10 cellular contexts compared by ENCODE assay signal in the genomic region with DNA sequence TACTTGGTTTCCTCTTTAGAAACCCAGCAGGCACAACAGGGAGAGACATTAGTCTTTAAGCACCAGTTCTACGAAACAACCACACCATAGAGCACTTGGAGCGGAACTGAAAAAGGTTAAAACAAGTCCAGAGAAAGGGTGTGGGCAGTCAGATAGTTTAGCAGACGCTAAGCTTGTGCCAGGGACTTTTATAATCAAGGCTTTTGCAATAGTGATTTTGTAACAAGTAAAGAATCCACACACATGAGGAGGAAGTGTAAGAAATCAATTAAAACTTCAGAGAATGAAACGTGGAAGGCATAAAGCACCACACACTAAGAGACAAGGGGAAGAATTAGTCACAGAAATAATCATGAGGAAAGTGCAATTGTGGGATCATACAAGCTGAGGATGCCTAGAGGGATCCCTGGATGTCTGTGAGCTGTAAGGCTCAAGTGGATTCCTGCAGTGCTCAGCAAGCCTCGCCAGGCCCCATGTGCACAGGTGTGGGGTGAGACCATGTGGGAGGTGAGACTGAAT. TPM values are rescaled to one million over a fixed set of nuclear protein-coding genes. Genes with fewer than 3 reads are reported as not detected.
DNase-seq lines count a peak whose midpoint lies in the region; ATAC-seq and TF ChIP-seq lines count a peak whose summit lies in the region.
"Had no signal": no experiment of that assay in that cellular context is flagged by ENCODE, and none has a peak within 500 bp of the region (broad histone marks: within the 10 kb centered on the region; RNA-seq: fewer than 3 reads in every experiment).

No MANE protein-coding gene starts in this region.

- H3K4me3 ChIP-seq in left ventricle myocardium inferior = no peak overlapping the region
- H3K4me3 ChIP-seq in suprapubic skin = no peak overlapping the region

- CTCF ChIA-PET in WTC11 (lab: Charles Lee) = interaction anchor here (0.6 to 1.4 kb wide), 3 partner anchors 47 to 339 kb away, joined by 5 to 7 read pairs (median 6); no protein-coding TSS in a partner anchor
- CTCF ChIA-PET in activated CD4-positive, alpha-beta memory T cell treated with anti-CD3 and anti-CD28 coated beads, Interleukin-2, amount 10 ng/mL, durations not matched to agents 7 days and 5 days (lab: Charles Lee) = no interaction called here

- TF ChIP-seq CTCF in WTC11 (IDR thresholded peaks at IDR 0.05) (no peak), left ventricle myocardium inferior (IDR thresholded peaks at IDR 0.05; ENCODE audit: borderline replicate concordance) (no peak), suprapubic skin (IDR thresholded peaks at IDR 0.05) (no peak)

- no peaks in the 10 kb centered on the region for H3K36me3 ChIP-seq in left ventricle myocardium inferior
- H3K36me3 ChIP-seq in suprapubic skin = no peaks in the 10 kb centered on the region

- no peaks in the 10 kb centered on the region for H3K9me3 ChIP-seq in left ventricle myocardium inferior (replicated peaks)
- no peaks in the 10 kb centered on the region for H3K9me3 ChIP-seq in suprapubic skin

- H3K9me3 Mint-ChIP-seq in WTC11 = peaks cover 3% of the 10 kb centered on the region
- H3K9me3 Mint-ChIP-seq in activated CD4-positive, alpha-beta memory T cell treated with anti-CD3 and anti-CD28 coated beads, Interleukin-2, amount 10 ng/mL, durations not matched to agents 7 days and 5 days = no peaks in the 10 kb centered on the region

- no peak for TF ChIP-seq POLR2A in suprapubic skin (IDR thresholded peaks at IDR 0.05)

- H3K36me3 Mint-ChIP-seq in WTC11 = peaks cover 2% of the 10 kb centered on the region; the same call in 1 of the 2 replicates
- H3K36me3 Mint-ChIP-seq in activated CD4-positive, alpha-beta memory T cell treated with anti-CD3 and anti-CD28 coated beads, Interleukin-2, amount 10 ng/mL, durations not matched to agents 7 days and 5 days (ENCODE audit: low read depth) = no peaks in the 10 kb centered on the region

- H3K4me3 Mint-ChIP-seq in WTC11 = no peak overlapping the region
- H3K4me3 Mint-ChIP-seq in activated CD4-positive, alpha-beta memory T cell treated with anti-CD3 and anti-CD28 coated beads, Interleukin-2, amount 10 ng/mL, durations not matched to agents 7 days and 5 days = no peak overlapping the region

- DNase-seq in WTC11 (ENCODE audit: low spot score) (no peak), left ventricle myocardium inferior (no peak), suprapubic skin (ENCODE audit: low spot score in 2 of 2) (no peak), DMS153 (lab: John Stamatoyannopoulos, UW) (no peak), NCI-H526 treated with DMSO at 0.1 percent for 48 hours (lab: John Stamatoyannopoulos, UW) (no peak)
- no peak for DNase-seq in activated CD4-positive, alpha-beta memory T cell treated with anti-CD3 and anti-CD28 coated beads, Interleukin-2, amount 10 ng/mL, durations not matched to agents 7 days and 5 days
- DNase-seq: activated CD8-positive, alpha-beta memory T cell treated with anti-CD3 and anti-CD28 coated beads, Interleukin-2, amount 50 U/mL, for 48 hours; NCI-H187 treated with DMSO at 0.1 percent for 48 hours had no signal

- peaks cover 81% of the 10 kb centered on the region for H3K27me3 Mint-ChIP-seq in WTC11 (ENCODE audit: low read depth)
- peaks cover 28% of the 10 kb centered on the region for H3K27me3 Mint-ChIP-seq in activated CD4-positive, alpha-beta memory T cell treated with anti-CD3 and anti-CD28 coated beads, Interleukin-2, amount 10 ng/mL, durations not matched to agents 7 days and 5 days

- H3K27ac Mint-ChIP-seq in WTC11 = no peak overlapping the region
- H3K27ac Mint-ChIP-seq in activated CD4-positive, alpha-beta memory T cell treated with anti-CD3 and anti-CD28 coated beads, Interleukin-2, amount 10 ng/mL, durations not matched to agents 7 days and 5 days = no peak overlapping the region

- H3K27ac ChIP-seq in left ventricle myocardium inferior (replicated peaks) (peak overlapping the region; percentile 48), suprapubic skin (peak overlapping the region; percentile 62)

- H3K27me3 ChIP-seq in left ventricle myocardium inferior (ENCODE audit: low read depth) = peaks cover 7% of the 10 kb centered on the region
- no peaks in the 10 kb centered on the region for H3K27me3 ChIP-seq in suprapubic skin

- H3K4me1 Mint-ChIP-seq in WTC11 = peaks cover 14% of the 10 kb centered on the region
- no peaks in the 10 kb centered on the region for H3K4me1 Mint-ChIP-seq in activated CD4-positive, alpha-beta memory T cell treated with anti-CD3 and anti-CD28 coated beads, Interleukin-2, amount 10 ng/mL, durations not matched to agents 7 days and 5 days

- intact Hi-C loops in left ventricle myocardium inferior (cut with micrococcal nuclease) = no loop called here

- POLR2A ChIA-PET in WTC11 (lab: Charles Lee) = no interaction called here
- POLR2A ChIA-PET in activated CD4-positive, alpha-beta memory T cell treated with anti-CD3 and anti-CD28 coated beads, Interleukin-2, amount 10 ng/mL, durations not matched to agents 7 days and 5 days (lab: Charles Lee) = no interaction called here

- H3K4me1 ChIP-seq in left ventricle myocardium inferior = peaks cover 14% of the 10 kb centered on the region
- peaks cover 55% of the 10 kb centered on the region for H3K4me1 ChIP-seq in suprapubic skin

- ATAC-seq in HG03520 (IDR thresholded peaks at IDR 0.05; ENCODE audit: unreplicated experiment) (peak; percentile 51), WTC11 (peak; percentile 48), GM19463 (IDR thresholded peaks at IDR 0.05; ENCODE audit: unreplicated experiment) (no peak)

- no peak for TF ChIP-seq EP300 in suprapubic skin (IDR thresholded peaks at IDR 0.05)

- WGBS in suprapubic skin = 19% methylated on average over 5 of the region's 5 CpGs

TF ChIP-seq in WTC11, 78 proteins besides CTCF, POLR2A, EP300 and RAD21 (continues in another document):
- no peak for TF ChIP-seq NFATC4 (CRISPR knock-in tag; IDR thresholded peaks at IDR 0.05)
- TF ChIP-seq RELA (CRISPR knock-in tag; IDR thresholded peaks at IDR 0.05; ENCODE audit: borderline replicate concordance) = no peak
- TF ChIP-seq ZNF317 (CRISPR knock-in tag; IDR thresholded peaks at IDR 0.05; ENCODE audit: borderline replicate concordance, low read depth) = no peak
- no peak for TF ChIP-seq ESRRA (CRISPR knock-in tag; IDR thresholded peaks at IDR 0.05; ENCODE audit: borderline replicate concordance)
- TF ChIP-seq SOX15 (CRISPR knock-in tag; IDR thresholded peaks at IDR 0.05) = no peak
- TF ChIP-seq, protein P1, sequence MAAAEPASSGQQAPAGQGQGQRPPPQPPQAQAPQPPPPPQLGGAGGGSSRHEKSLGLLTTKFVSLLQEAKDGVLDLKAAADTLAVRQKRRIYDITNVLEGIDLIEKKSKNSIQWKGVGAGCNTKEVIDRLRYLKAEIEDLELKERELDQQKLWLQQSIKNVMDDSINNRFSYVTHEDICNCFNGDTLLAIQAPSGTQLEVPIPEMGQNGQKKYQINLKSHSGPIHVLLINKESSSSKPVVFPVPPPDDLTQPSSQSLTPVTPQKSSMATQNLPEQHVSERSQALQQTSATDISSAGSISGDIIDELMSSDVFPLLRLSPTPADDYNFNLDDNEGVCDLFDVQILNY (CRISPR knock-in tag; IDR thresholded peaks at IDR 0.05) = no peak
- no peak for TF ChIP-seq ZNF219 (CRISPR knock-in tag; IDR thresholded peaks at IDR 0.05; ENCODE audit: borderline replicate concordance)
- TF ChIP-seq NR2C2 (CRISPR knock-in tag; IDR thresholded peaks at IDR 0.05) = no peak
- TF ChIP-seq GRHL2 (CRISPR knock-in tag; IDR thresholded peaks at IDR 0.05; ENCODE audit: insufficient replicate concordance, severe bottlenecking) = no peak
- TF ChIP-seq SMAD4 (CRISPR knock-in tag; IDR thresholded peaks at IDR 0.05) = no peak
- no peak for TF ChIP-seq CBFB (CRISPR knock-in tag; IDR thresholded peaks at IDR 0.05; ENCODE audit: low read depth)
- TF ChIP-seq, protein P2, sequence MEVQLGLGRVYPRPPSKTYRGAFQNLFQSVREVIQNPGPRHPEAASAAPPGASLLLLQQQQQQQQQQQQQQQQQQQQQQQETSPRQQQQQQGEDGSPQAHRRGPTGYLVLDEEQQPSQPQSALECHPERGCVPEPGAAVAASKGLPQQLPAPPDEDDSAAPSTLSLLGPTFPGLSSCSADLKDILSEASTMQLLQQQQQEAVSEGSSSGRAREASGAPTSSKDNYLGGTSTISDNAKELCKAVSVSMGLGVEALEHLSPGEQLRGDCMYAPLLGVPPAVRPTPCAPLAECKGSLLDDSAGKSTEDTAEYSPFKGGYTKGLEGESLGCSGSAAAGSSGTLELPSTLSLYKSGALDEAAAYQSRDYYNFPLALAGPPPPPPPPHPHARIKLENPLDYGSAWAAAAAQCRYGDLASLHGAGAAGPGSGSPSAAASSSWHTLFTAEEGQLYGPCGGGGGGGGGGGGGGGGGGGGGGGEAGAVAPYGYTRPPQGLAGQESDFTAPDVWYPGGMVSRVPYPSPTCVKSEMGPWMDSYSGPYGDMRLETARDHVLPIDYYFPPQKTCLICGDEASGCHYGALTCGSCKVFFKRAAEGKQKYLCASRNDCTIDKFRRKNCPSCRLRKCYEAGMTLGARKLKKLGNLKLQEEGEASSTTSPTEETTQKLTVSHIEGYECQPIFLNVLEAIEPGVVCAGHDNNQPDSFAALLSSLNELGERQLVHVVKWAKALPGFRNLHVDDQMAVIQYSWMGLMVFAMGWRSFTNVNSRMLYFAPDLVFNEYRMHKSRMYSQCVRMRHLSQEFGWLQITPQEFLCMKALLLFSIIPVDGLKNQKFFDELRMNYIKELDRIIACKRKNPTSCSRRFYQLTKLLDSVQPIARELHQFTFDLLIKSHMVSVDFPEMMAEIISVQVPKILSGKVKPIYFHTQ (CRISPR knock-in tag; IDR thresholded peaks at IDR 0.05) = no peak

RNA-seq across cellular contexts. Expression of a gene that starts 37.8 kb away (rescaled TPM):
- total RNA-seq in WTC11 (2021) (0.46 to 1.1 TPM (median 0.73 TPM) in 3 replicates), left ventricle myocardium inferior (2.3 TPM), suprapubic skin (10 to 100 TPM in 3 of 4 donors, 1 to 10 TPM in 1; 8.2 to 14.5 (median 12.3) TPM)
- total RNA-seq in activated CD4-positive, alpha-beta memory T cell treated with anti-CD3 and anti-CD28 coated beads, Interleukin-2, amount 10 ng/mL, durations not matched to agents 7 days and 5 days = under 1 TPM; 0.15 to 0.23 TPM
